ENCODE assay signal across 1 cellular context in the genomic region with DNA sequence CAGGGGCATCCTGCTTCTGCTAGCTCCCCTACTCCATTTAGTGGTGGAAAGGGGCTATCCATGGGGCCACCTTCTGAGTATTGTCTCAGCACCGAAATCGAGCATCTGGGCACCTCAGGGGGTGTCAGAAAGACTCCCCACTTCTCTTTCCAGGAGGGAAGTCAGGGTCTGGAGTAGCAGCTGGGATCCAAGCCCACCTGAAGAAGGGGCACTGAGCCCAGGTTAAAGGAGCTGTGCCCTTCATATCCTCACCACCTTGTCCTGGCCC.
TF ChIP-seq lines count a peak whose summit lies in the region.

No MANE protein-coding gene starts in this region.

TF ChIP-seq in SK-N-SH treated with all-trans-retinoic acid at 6 μM for 48 hours, 23 proteins besides CTCF, POLR2A, EP300 and RAD21 (continued from another document):
- TF ChIP-seq, protein P1, sequence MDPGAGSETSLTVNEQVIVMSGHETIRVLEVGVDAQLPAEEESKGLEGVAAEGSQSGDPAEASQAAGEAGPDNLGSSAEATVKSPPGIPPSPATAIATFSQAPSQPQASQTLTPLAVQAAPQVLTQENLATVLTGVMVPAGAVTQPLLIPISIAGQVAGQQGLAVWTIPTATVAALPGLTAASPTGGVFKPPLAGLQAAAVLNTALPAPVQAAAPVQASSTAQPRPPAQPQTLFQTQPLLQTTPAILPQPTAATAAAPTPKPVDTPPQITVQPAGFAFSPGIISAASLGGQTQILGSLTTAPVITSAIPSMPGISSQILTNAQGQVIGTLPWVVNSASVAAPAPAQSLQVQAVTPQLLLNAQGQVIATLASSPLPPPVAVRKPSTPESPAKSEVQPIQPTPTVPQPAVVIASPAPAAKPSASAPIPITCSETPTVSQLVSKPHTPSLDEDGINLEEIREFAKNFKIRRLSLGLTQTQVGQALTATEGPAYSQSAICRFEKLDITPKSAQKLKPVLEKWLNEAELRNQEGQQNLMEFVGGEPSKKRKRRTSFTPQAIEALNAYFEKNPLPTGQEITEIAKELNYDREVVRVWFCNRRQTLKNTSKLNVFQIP (CRISPR knock-in tag; IDR thresholded peaks at IDR 0.05; ENCODE audit: borderline replicate concordance, low read depth) = no peak
- TF ChIP-seq OSR1 (CRISPR knock-in tag; IDR thresholded peaks at IDR 0.05) = no peak
- no peak for TF ChIP-seq PPARA (CRISPR knock-in tag; IDR thresholded peaks at IDR 0.05; ENCODE audit: borderline replicate concordance)
TF ChIP-seq in SK-N-SH treated with all-trans-retinoic acid at 6 μM for 48 hours: peak in this region for 0.
